15 cellular contexts compared by ENCODE assay signal in the genomic region with DNA sequence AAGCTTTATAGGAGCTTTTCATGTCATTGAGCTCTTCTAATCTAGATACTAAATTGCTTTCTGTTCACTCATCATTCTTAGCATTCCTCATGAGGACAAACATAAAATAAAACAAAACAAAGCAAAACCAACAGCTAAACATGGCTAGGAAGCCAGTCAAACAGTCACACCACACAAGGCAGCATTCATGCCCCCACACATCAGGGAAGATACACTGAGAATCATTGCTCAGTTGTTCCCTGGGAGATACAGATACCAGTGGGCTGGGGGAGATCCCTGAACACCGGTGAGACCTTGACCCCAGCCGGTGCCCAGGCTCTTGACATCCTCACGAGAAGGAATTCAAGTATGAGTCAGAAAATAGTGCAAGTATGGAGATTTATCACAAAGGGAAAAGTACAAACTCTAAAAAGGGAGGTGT.
DNase-seq lines count a peak whose midpoint lies in the region; ATAC-seq and TF ChIP-seq lines count a peak whose summit lies in the region.
"Had no signal": no experiment of that assay in that cellular context is flagged by ENCODE, and none has a peak within 500 bp of the region (broad histone marks: within the 10 kb centered on the region; RNA-seq: fewer than 3 reads in every experiment).

No MANE protein-coding gene starts in this region.

- no peaks in the 10 kb centered on the region for H3K79me2 ChIP-seq in hepatocyte

- no peak overlapping the region for H2AFZ ChIP-seq in hepatocyte

- H3K9me3 ChIP-seq in adrenal gland (replicated peaks in 1 of 3) (no peaks in the 10 kb centered on the region), hepatocyte (ENCODE audit: low read depth) (no peaks in the 10 kb centered on the region), upper lobe of left lung (no peaks in the 10 kb centered on the region)

- no peaks in the 10 kb centered on the region for H3K36me3 ChIP-seq in adrenal gland (replicated peaks in 1 of 2)
- H3K36me3 ChIP-seq in hepatocyte (replicated peaks; ENCODE audit: insufficient read depth, low read depth) = no peaks in the 10 kb centered on the region
- no peaks in the 10 kb centered on the region for H3K36me3 ChIP-seq in upper lobe of left lung

- intact Hi-C loops in adrenal gland (cut with DNase I) = no loop called here

- no peak for TF ChIP-seq POLR2A in adrenal gland (IDR thresholded peaks at IDR 0.05)
- TF ChIP-seq POLR2A in upper lobe of left lung (IDR thresholded peaks at IDR 0.05) = no peak

- no peaks in the 10 kb centered on the region for H4K20me1 ChIP-seq in hepatocyte (ENCODE audit: insufficient read depth, poor library complexity, severe bottlenecking)

- DNase-seq in NCI-H1417 (lab: John Stamatoyannopoulos, UW) = peak in 2 of 3 experiments; percentile 6 to 53
- DNase-seq in NCI-H1417 treated with DMSO at 0.1 percent for 48 hours (lab: John Stamatoyannopoulos, UW) = no peak
- peak in 6 of 7 donors; percentile 45 to 74 (median 57) for DNase-seq in adrenal gland
- peak; percentile 40 for DNase-seq in hepatocyte (ENCODE audit: low spot score)
- no peak for DNase-seq in upper lobe of left lung
- DNase-seq in stimulated activated CD8-positive, alpha-beta memory T cell treated with anti-CD3 and anti-CD28 coated beads, Interleukin-4, amount 100 ng/mL, for 48 hours = no peak
- no peak for DNase-seq in GM20000 (ENCODE audit: low spot score)
- DNase-seq: 8988T; activated CD4-positive, alpha-beta T cell treated with anti-CD3 and anti-CD28 coated beads, Interleukin-2, amount 10 ng/mL, durations not matched to agents 7 days and 5 days; dorsolateral prefrontal cortex; hypothalamus; NCI-H1092; NCI-H526 treated with DMSO at 0.1 percent for 48 hours had no signal

- ATAC-seq in GM18870 (IDR thresholded peaks at IDR 0.05; ENCODE audit: unreplicated experiment) = no peak
- ATAC-seq in upper lobe of left lung (ENCODE audit: low FRiP score in 2 of 2) = no peak

- H3K4me1 ChIP-seq in adrenal gland (replicated peaks in 1 of 2) (peaks cover 3 to 13% of the 10 kb centered on the region in 2 donors), hepatocyte (ENCODE audit: insufficient read depth) (peaks cover 24% of the 10 kb centered on the region), upper lobe of left lung (peaks cover 0 to 6% (median under 1%) of the 10 kb centered on the region in 4 donors)

- TF ChIP-seq EP300 in upper lobe of left lung (IDR thresholded peaks at IDR 0.05) = no peak

- H3K27ac ChIP-seq in adrenal gland (peak overlapping the region in 1 of 5 donors; percentile 18), hepatocyte (peak overlapping the region; percentile 3), upper lobe of left lung (no peak overlapping the region)
- H3K27ac ChIP-seq: dorsolateral prefrontal cortex, HL-60 had no signal

- H3K4me2 ChIP-seq in hepatocyte = peak overlapping the region; percentile 6

- H3K27me3 ChIP-seq in adrenal gland (no peaks in the 10 kb centered on the region), hepatocyte (no peaks in the 10 kb centered on the region), upper lobe of left lung (no peaks in the 10 kb centered on the region)

- no peaks in the 10 kb centered on the region for H3K9me2 ChIP-seq in hepatocyte (replicated peaks; ENCODE audit: insufficient read depth)

- TF ChIP-seq CTCF in adrenal gland (IDR thresholded peaks at IDR 0.05) (no peak), hepatocyte (IDR thresholded peaks at IDR 0.05; ENCODE audit: poor library complexity) (no peak), upper lobe of left lung (IDR thresholded peaks at IDR 0.05) (no peak), GM20000 (IDR thresholded peaks at IDR 0.05; ENCODE audit: extremely low read depth, missing control alignments) (no peak)

- H3K4me3 ChIP-seq in adrenal gland (no peak overlapping the region), hepatocyte (no peak overlapping the region), upper lobe of left lung (no peak overlapping the region)
- H3K4me3 ChIP-seq: dorsolateral prefrontal cortex had no signal

- 30 to 37% (median 33%) methylated on average over 3 of the region's 3 CpGs for WGBS in adrenal gland, 4 donors
- WGBS in hepatocyte (ENCODE audit: low lambda C conversion rate, missing lambda C conversion rate) = 33% methylated on average over 3 of the region's 3 CpGs
- 47 to 66% methylated on average over 3 of the region's 3 CpGs for WGBS in upper lobe of left lung, 2 donors

Comparison
In these comparisons a context has a peak if more than half of its experiments do, and no peak if none do; other contexts are left out.
1. DNase-seq: peak in NCI-H1417 (2 of 3), adrenal gland (6 of 7) and hepatocyte (single experiment); none in NCI-H1417 treated with DMSO at 0.1 percent for 48 hours (single experiment), upper lobe of left lung (0 of 2), stimulated activated CD8-positive, alpha-beta memory T cell treated with anti-CD3 and anti-CD28 coated beads, Interleukin-4, amount 100 ng/mL, for 48 hours (single experiment) and GM20000 (single experiment).